15 cellular contexts compared by ENCODE assay signal in genomic region chr1:212290608-212291007, GRCh38. TPM values are rescaled to one million over a fixed set of nuclear protein-coding genes. Genes with fewer than 3 reads are reported as not detected.
DNase-seq lines count a peak whose midpoint lies in the region; ATAC-seq, FAIRE-seq and TF ChIP-seq lines count a peak whose summit lies in the region.
"Had no signal": no experiment of that assay in that cellular context is flagged by ENCODE, and none has a peak within 500 bp of the region (broad histone marks: within the 10 kb centered on the region; RNA-seq: fewer than 3 reads in every experiment).

No MANE protein-coding gene starts in this region.

- H3K9me3 Mint-ChIP-seq in GM23338, result peaks cover 3% of the 10 kb centered on the region; the same call in 2 of the 3 replicates
- H3K9me3 Mint-ChIP-seq in activated B cell treated with CpG ODN at 0.5 μM for 24 hours, result no peaks in the 10 kb centered on the region

- peaks cover 87% of the 10 kb centered on the region for H3K79me2 ChIP-seq in GM23338 (replicated peaks; ENCODE audit: insufficient read depth)

- peaks cover 5% of the 10 kb centered on the region for H3K27me3 Mint-ChIP-seq in GM23338 (ENCODE audit: insufficient read depth, low read depth, poor library complexity)
- no peaks in the 10 kb centered on the region for H3K27me3 Mint-ChIP-seq in activated B cell treated with CpG ODN at 0.5 μM for 24 hours

- intact Hi-C loops in activated B cell treated with CpG ODN at 0.5 μM for 24 hours (cut with micrococcal nuclease), result loop anchor here (1.0 kb wide), 5 partner anchors 166 to 610 kb away; no protein-coding TSS in a partner anchor
- intact Hi-C loops in ovary (cut with DNase I), result no loop called here

- no peaks in the 10 kb centered on the region for H3K9me2 ChIP-seq in GM23338 (ENCODE audit: insufficient read depth)

- H3K4me3 ChIP-seq in GM23338, result no peak overlapping the region
- H3K4me3 ChIP-seq in ovary, result no peak overlapping the region
- H3K4me3 ChIP-seq: HAP-1 had no signal

- CTCF ChIA-PET in activated B cell treated with CpG ODN at 0.5 μM for 24 hours (lab: Charles Lee), result interaction anchor here (1.2 to 4.2 kb wide), 7 partner anchors 23 to 255 kb away, joined by 4 to 53 read pairs (median 11); partner anchors contain the start of genes DTL and INTS7

- H2AFZ ChIP-seq in GM23338, result no peak overlapping the region

- H3K4me1 Mint-ChIP-seq in GM23338 (peaks cover 54% of the 10 kb centered on the region), activated B cell treated with CpG ODN at 0.5 μM for 24 hours (peaks cover 70% of the 10 kb centered on the region)

- peak; percentile 17 for DNase-seq in DMS153 (lab: John Stamatoyannopoulos, UW)
- no peak for DNase-seq in DMS153 treated with DMSO at 0.1 percent for 48 hours (lab: John Stamatoyannopoulos, UW; ENCODE audit: unreplicated experiment)
- DNase-seq in GM23338 (ENCODE audit: low spot score), result no peak
- no peak for DNase-seq in activated B cell treated with CpG ODN at 0.5 μM for 24 hours
- DNase-seq in ovary, result no peak
- no peak for DNase-seq in substantia nigra (lab: John Stamatoyannopoulos, UW)
- no peak for DNase-seq in activated CD4-positive, CD25-positive, alpha-beta regulatory T cell (lab: John Stamatoyannopoulos, UW)
- DNase-seq: mesenchymal stem cell, NCI-H1694, right cardiac atrium had no signal

- no peaks in the 10 kb centered on the region for H3K36me3 ChIP-seq in GM23338 (ENCODE audit: insufficient read depth)
- H3K36me3 ChIP-seq in ovary, result no peaks in the 10 kb centered on the region
- H3K36me3 ChIP-seq: HAP-1 had no signal

- H3K27me3 ChIP-seq in GM23338 (ENCODE audit: insufficient read depth), result no peaks in the 10 kb centered on the region
- H3K27me3 ChIP-seq in ovary, result no peaks in the 10 kb centered on the region
- H3K27me3 ChIP-seq: foreskin keratinocyte had no signal

- POLR2A ChIA-PET in activated B cell treated with CpG ODN at 0.5 μM for 24 hours (lab: Charles Lee), result interaction anchor here (1.0 to 1.5 kb wide), 2 partner anchors 256 to 610 kb away, joined by 4 to 8 read pairs; partner anchors contain the start of genes DTL and INTS7

- no peak overlapping the region for H3K4me3 Mint-ChIP-seq in GM23338
- H3K4me3 Mint-ChIP-seq in activated B cell treated with CpG ODN at 0.5 μM for 24 hours, result no peak overlapping the region

- no peaks in the 10 kb centered on the region for H3K9me3 ChIP-seq in ovary
- H3K9me3 ChIP-seq: HAP-1 had no signal

- H3K4me1 ChIP-seq in GM23338 (ENCODE audit: insufficient read depth) (peaks cover 35% of the 10 kb centered on the region), ovary (ENCODE audit: insufficient read depth) (peaks cover 5% of the 10 kb centered on the region)

- H4K20me1 ChIP-seq in GM23338 (replicated peaks; ENCODE audit: insufficient read depth), result no peaks in the 10 kb centered on the region

- H3K27ac ChIP-seq in GM23338 (ENCODE audit: low read depth) (no peak overlapping the region), ovary (no peak overlapping the region), substantia nigra (ENCODE audit: low read depth, low read length, poor library complexity, severe bottlenecking) (no peak overlapping the region)
- H3K27ac ChIP-seq: 22Rv1, foreskin keratinocyte had no signal

- peak overlapping the region; percentile 56; the same call in 1 of the 2 replicates for H3K27ac Mint-ChIP-seq in GM23338
- peak overlapping the region; percentile 18 for H3K27ac Mint-ChIP-seq in activated B cell treated with CpG ODN at 0.5 μM for 24 hours

- 0 out of 2 replicates have a peak, but pooled peaks cover 5% of the 10 kb centered on the region for H3F3A ChIP-seq in GM23338 (replicated peaks; ENCODE audit: low read depth)

- TF ChIP-seq EP300 in ovary (IDR thresholded peaks at IDR 0.05), result no peak

- ATAC-seq in GM23338 (no peak), activated B cell treated with CpG ODN at 0.5 μM for 24 hours (ENCODE audit: low read depth) (no peak)
- ATAC-seq: Panc1, right cardiac atrium had no signal

- TF ChIP-seq CTCF in GM23338 (conservative IDR thresholded peaks at IDR 0.05; ENCODE audit: low read depth in 2 of 2) (no peak), activated B cell treated with CpG ODN at 0.5 μM for 24 hours (IDR thresholded peaks at IDR 0.05) (no peak), ovary (IDR thresholded peaks at IDR 0.05) (no peak)

- H3K36me3 Mint-ChIP-seq in GM23338 (ENCODE audit: low read depth), result peaks cover 4% of the 10 kb centered on the region; the same call in 1 of the 3 replicates
- peaks cover 7% of the 10 kb centered on the region for H3K36me3 Mint-ChIP-seq in activated B cell treated with CpG ODN at 0.5 μM for 24 hours (ENCODE audit: low read depth)

- TF ChIP-seq POLR2A in ovary (IDR thresholded peaks at IDR 0.05), result no peak

- FAIRE-seq in islet of Langerhans (lab: Jason Lieb, UNC), result peak; percentile 61

- H3K4me2 ChIP-seq in GM23338, result peak overlapping the region; percentile 31

TF ChIP-seq in GM23338, 12 proteins besides CTCF, POLR2A, EP300 and RAD21 (continues in another document):
- no peak for TF ChIP-seq ZNF331 (CRISPR knock-in tag; IDR thresholded peaks at IDR 0.05; ENCODE audit: low read depth)
- TF ChIP-seq CREB1 (CRISPR knock-in tag; IDR thresholded peaks at IDR 0.05; ENCODE audit: low read depth), result no peak
- no peak for TF ChIP-seq ETS1 (IDR thresholded peaks at IDR 0.05)
- TF ChIP-seq POLR2AphosphoS5 (IDR thresholded peaks at IDR 0.05; ENCODE audit: low read depth), result no peak
- TF ChIP-seq ZNF462 (CRISPR knock-in tag; IDR thresholded peaks at IDR 0.05), result no peak
- no peak for TF ChIP-seq EZH2phosphoT487 (IDR thresholded peaks at IDR 0.05; ENCODE audit: unreplicated experiment)

RNA-seq across cellular contexts. Expression of gene PPP2R5A, which starts 5.4 kb away (rescaled TPM):
- total RNA-seq in GM23338 (2014; rRNA removed; shearing (Covaris generic)), result 38.3 and 43.5 TPM in 2 replicates
- polyA plus RNA-seq in GM23338 (2016; fragmentation: Nextera tagmentation; extraction: Ambion mirVana), result 12.4 and 16.2 TPM in 2 replicates
- 27.9 and 31.6 TPM in 2 replicates for total RNA-seq in activated B cell treated with CpG ODN at 0.5 μM for 24 hours
- 10 to 100 TPM; 17.4 to 20.9 (median 19.0) TPM for total RNA-seq in ovary
- polyA plus RNA-seq in ovary, result 10 to 100 TPM; 16.6 to 34.3 TPM
